Comparison of ENCODE assay signal across 26 cellular contexts in the genomic region with DNA sequence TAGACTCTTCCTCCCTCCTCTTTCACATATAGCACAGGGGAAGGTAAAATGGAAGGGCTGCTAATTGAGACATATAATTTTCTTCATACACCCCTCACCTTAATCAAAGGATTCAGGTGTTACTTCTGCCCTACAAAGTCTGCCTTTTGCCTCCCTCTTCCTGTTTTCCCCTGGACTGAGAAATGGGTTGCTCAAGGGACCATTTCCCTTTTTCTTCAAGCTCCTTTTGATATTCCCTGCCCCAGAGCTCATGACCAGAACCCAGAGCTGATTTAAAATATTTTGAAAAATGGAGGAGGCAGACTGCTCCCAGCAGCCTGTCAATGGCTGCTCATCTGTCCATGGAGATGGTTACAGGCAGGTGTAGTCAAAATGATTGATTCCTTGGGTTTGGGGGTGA. TPM values are rescaled to one million over a fixed set of nuclear protein-coding genes. Genes with fewer than 3 reads are reported as not detected.
DNase-seq lines count a peak whose midpoint lies in the region; TF ChIP-seq lines count a peak whose summit lies in the region.
"Had no signal": no experiment of that assay in that cellular context is flagged by ENCODE, and none has a peak within 500 bp of the region (broad histone marks: within the 10 kb centered on the region; RNA-seq: fewer than 3 reads in every experiment).

No MANE protein-coding gene starts in this region.

- H3K9me3 ChIP-seq in Loucy (ENCODE audit: insufficient read depth, low read depth, low read length) (no peaks in the 10 kb centered on the region), SK-N-SH (no peaks in the 10 kb centered on the region)
- H3K9me3 ChIP-seq: A549; BLaER1 treated with 17β-estradiol and CSF1 and Interleukin-3, amounts not matched to agents 10 nM and 100 nM; Caco-2; MG63 had no signal

- TF ChIP-seq RAD21 in SK-N-SH (IDR thresholded peaks at IDR 0.05; ENCODE audit: low read length): no peak

- H2AFZ ChIP-seq in Loucy (ENCODE audit: low read length) (peak overlapping the region; percentile 71; the same call in 1 of the 2 replicates), SK-N-SH (ENCODE audit: low read depth) (no peak overlapping the region)

- POLR2A ChIA-PET in MCF 10A (lab: Yijun Ruan, JAX) (interaction anchor here (0.6 kb wide), 1 partner anchor 38 kb away, joined by 3 read pairs; a partner anchor contains a TSS), SK-N-SH (lab: Yijun Ruan, JAX) (interaction anchor here (0.7 to 0.9 kb wide), 2 partner anchors 36 to 70 kb away, joined by 3 read pairs; no protein-coding TSS in a partner anchor)

- H3K4me1 Mint-ChIP-seq in MCF 10A (ENCODE audit: insufficient read depth, unreplicated experiment): no peaks in the 10 kb centered on the region

- H3K4me2 ChIP-seq in Loucy (ENCODE audit: low read depth, low read length, poor library complexity, severe bottlenecking) (no peak overlapping the region), SK-N-SH (no peak overlapping the region)
- H3K4me2 ChIP-seq: A549 had no signal

- H3K36me3 ChIP-seq in Loucy (ENCODE audit: insufficient read depth, low read length) (no peaks in the 10 kb centered on the region), SK-N-SH (replicated peaks in 1 of 2; ENCODE audit: control insufficient read depth in 1 of 2, insufficient read depth in 2 of 2, low read length in 1 of 2) (peaks cover 19 to 49% of the 10 kb centered on the region in 2 experiments)
- H3K36me3 ChIP-seq: BLaER1 treated with 17β-estradiol and CSF1 and Interleukin-3, amounts not matched to agents 10 nM and 100 nM; MG63 had no signal

- intact Hi-C loops in MCF 10A (cut with micrococcal nuclease): no loop called here

- peak; percentile 49 to 50 for DNase-seq in NOMO-1 (lab: John Stamatoyannopoulos, UW; ENCODE audit: unreplicated experiment in 2 of 2)
- peak; percentile 61 for DNase-seq in SIG-M5 treated with dmso at 0.1 percent for 504 hours (lab: John Stamatoyannopoulos, UW; ENCODE audit: unreplicated experiment)
- DNase-seq in medulla oblongata (ENCODE audit: extremely low spot score): peak; percentile 17
- no peak for DNase-seq in MCF 10A (ENCODE audit: unreplicated experiment)
- DNase-seq in NCI-H2081 (lab: John Stamatoyannopoulos, UW): no peak
- DNase-seq in NCI-H510A treated with DMSO at 0.1 percent for 48 hours (lab: John Stamatoyannopoulos, UW): no peak
- no peak for DNase-seq in SK-N-SH
- DNase-seq: Caco-2; CD4-positive, alpha-beta memory T cell; EL; GDM1; MG63; NCI-H1092 treated with DMSO at 0.1 percent for 48 hours; NCI-H1436 treated with DMSO at 0.1 percent for 48 hours; NCI-H1930; NCI-H446 treated with DMSO at 0.1 percent for 48 hours; NCI-H526 treated with DMSO at 0.1 percent for 48 hours; PC-3; SW 1271; T-helper 17 cell; T1000 had no signal

- BruUV-seq in MCF 10A (replicated peaks; lab: Mats Ljungman, UMichigan): no TSS peak

- TF ChIP-seq EP300 in SK-N-SH (IDR thresholded peaks at IDR 0.05; ENCODE audit: borderline replicate concordance in 1 of 2, low read depth in 1 of 2, low read length in 1 of 2): no peak

- no peaks in the 10 kb centered on the region for H3F3A ChIP-seq in Loucy (ENCODE audit: low read depth)
- H3F3A ChIP-seq in SK-N-SH (replicated peaks; ENCODE audit: insufficient read depth): no peaks in the 10 kb centered on the region

- no peaks in the 10 kb centered on the region for H3K27me3 Mint-ChIP-seq in MCF 10A (ENCODE audit: insufficient read depth, unreplicated experiment)

- no peak for TF ChIP-seq CTCF in Loucy (conservative IDR thresholded peaks at IDR 0.05; ENCODE audit: low read length)
- TF ChIP-seq CTCF in MCF 10A (IDR thresholded peaks at IDR 0.05; ENCODE audit: unreplicated experiment): no peak
- no peak for TF ChIP-seq CTCF in SK-N-SH (IDR thresholded peaks at IDR 0.05)

- H3K79me2 ChIP-seq in Loucy (ENCODE audit: insufficient read depth, low read length): no peaks in the 10 kb centered on the region
- H3K79me2 ChIP-seq in SK-N-SH (ENCODE audit: insufficient read depth): no peaks in the 10 kb centered on the region

- no peak overlapping the region for H3K4me3 Mint-ChIP-seq in MCF 10A (ENCODE audit: unreplicated experiment)
- H3K4me3 Mint-ChIP-seq: CD4-positive, alpha-beta memory T cell; T-helper 17 cell had no signal

- H3K9me3 Mint-ChIP-seq in MCF 10A (ENCODE audit: unreplicated experiment): no peaks in the 10 kb centered on the region

- H3K9me2 ChIP-seq in Loucy (replicated peaks; ENCODE audit: low read depth, low read length): no peaks in the 10 kb centered on the region
- H3K9me2 ChIP-seq in SK-N-SH: no peaks in the 10 kb centered on the region

- no peaks in the 10 kb centered on the region for H3K36me3 Mint-ChIP-seq in MCF 10A (ENCODE audit: insufficient read depth, unreplicated experiment)
- H3K36me3 Mint-ChIP-seq: CD4-positive, alpha-beta memory T cell had no signal

- H3K27ac ChIP-seq in SK-N-SH (ENCODE audit: low read depth in 2 of 2, low read length in 1 of 2): no peak overlapping the region
- H3K27ac ChIP-seq: A549; BLaER1 treated with 17β-estradiol and CSF1 and Interleukin-3, amounts not matched to agents 10 nM and 100 nM had no signal

- H3K27me3 ChIP-seq in Loucy (ENCODE audit: insufficient read depth, low read length, poor library complexity, severe bottlenecking): no peaks in the 10 kb centered on the region
- no peaks in the 10 kb centered on the region for H3K27me3 ChIP-seq in SK-N-SH (ENCODE audit: insufficient read depth)

- H4K20me1 ChIP-seq in Loucy (ENCODE audit: insufficient read depth, low read length, poor library complexity, severe bottlenecking) (no peaks in the 10 kb centered on the region), SK-N-SH (ENCODE audit: insufficient read depth) (no peaks in the 10 kb centered on the region)
- H4K20me1 ChIP-seq: BLaER1 treated with 17β-estradiol and CSF1 and Interleukin-3, amounts not matched to agents 10 nM and 100 nM had no signal

- CTCF ChIA-PET in MCF 10A (lab: Yijun Ruan, JAX): interaction anchor here (0.6 to 7.5 kb wide), 19 partner anchors 8 to 415 kb away, joined by 3 to 72 read pairs (median 5); a partner anchor contains a TSS
- CTCF ChIA-PET in SK-N-SH (lab: Yijun Ruan, JAX): interaction anchor here (1.2 to 7.6 kb wide), 17 partner anchors 9 to 1318 kb away, joined by 3 to 298 read pairs (median 27); a partner anchor contains a TSS

- H3K9ac ChIP-seq in Loucy (ENCODE audit: low read depth, low read length, poor library complexity, severe bottlenecking) (no peak overlapping the region), SK-N-SH (no peak overlapping the region)
- H3K9ac ChIP-seq: BLaER1 treated with 17β-estradiol and CSF1 and Interleukin-3, amounts not matched to agents 10 nM and 100 nM had no signal

- H3K27ac Mint-ChIP-seq in MCF 10A (ENCODE audit: low read depth, unreplicated experiment): no peak overlapping the region
- H3K27ac Mint-ChIP-seq: CD4-positive, alpha-beta memory T cell; T-helper 17 cell had no signal

- H3K4me1 ChIP-seq in Loucy (ENCODE audit: insufficient read depth, low read length, poor library complexity, severe bottlenecking) (peaks cover 10% of the 10 kb centered on the region), SK-N-SH (ENCODE audit: control insufficient read depth in 1 of 2, insufficient read depth in 2 of 2, low read depth in 1 of 2, low read length in 1 of 2) (no peaks in the 10 kb centered on the region)

- no peak overlapping the region for H3K4me3 ChIP-seq in Loucy (ENCODE audit: low read length, poor library complexity, severe bottlenecking)
- H3K4me3 ChIP-seq in SK-N-SH (ENCODE audit: low read depth in 2 of 2, low read length in 1 of 2): no peak overlapping the region
- H3K4me3 ChIP-seq: A549; BLaER1 treated with 17β-estradiol and CSF1 and Interleukin-3, amounts not matched to agents 10 nM and 100 nM; GM12878; MG63 had no signal

TF ChIP-seq in SK-N-SH, 30 proteins besides CTCF, POLR2A, EP300 and RAD21 (continues in another document):
- TF ChIP-seq, protein P1, sequence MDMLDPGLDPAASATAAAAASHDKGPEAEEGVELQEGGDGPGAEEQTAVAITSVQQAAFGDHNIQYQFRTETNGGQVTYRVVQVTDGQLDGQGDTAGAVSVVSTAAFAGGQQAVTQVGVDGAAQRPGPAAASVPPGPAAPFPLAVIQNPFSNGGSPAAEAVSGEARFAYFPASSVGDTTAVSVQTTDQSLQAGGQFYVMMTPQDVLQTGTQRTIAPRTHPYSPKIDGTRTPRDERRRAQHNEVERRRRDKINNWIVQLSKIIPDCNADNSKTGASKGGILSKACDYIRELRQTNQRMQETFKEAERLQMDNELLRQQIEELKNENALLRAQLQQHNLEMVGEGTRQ (IDR thresholded peaks at IDR 0.05; ENCODE audit: borderline replicate concordance, low read depth, low read length): no peak
- TF ChIP-seq TCF12 (IDR thresholded peaks at IDR 0.05) (no peak), TEAD4 (IDR thresholded peaks at IDR 0.05; ENCODE audit: borderline replicate concordance, insufficient read depth) (no peak), TAF1 (IDR thresholded peaks at IDR 0.05; ENCODE audit: borderline replicate concordance, low read depth, low read length) (no peak), RCOR1 (IDR thresholded peaks at IDR 0.05; ENCODE audit: low read length) (no peak), SIN3A (IDR thresholded peaks at IDR 0.05; ENCODE audit: borderline replicate concordance, low read depth, low read length) (no peak), FOXM1 (IDR thresholded peaks at IDR 0.05; ENCODE audit: low read depth) (no peak)

RNA-seq across cellular contexts. Expression of a gene that starts 6.3 kb away (rescaled TPM):
- total RNA-seq in MCF 10A (2022): 32.0 and 38.0 TPM in 2 replicates
- 34.2 and 40.1 TPM in 2 replicates for polyA plus RNA-seq in SK-N-SH (2012; rRNA removed)
- 35.5 and 40.3 TPM in 2 replicates for polyA plus RNA-seq in SK-N-SH (2012; cell fraction: cytosol; rRNA removed)
- 25.2 and 35.0 TPM in 2 replicates for polyA plus RNA-seq in SK-N-SH (2012; cell fraction: nucleus; rRNA removed)

RNA-seq across cellular contexts. Expression of a gene that starts 19.9 kb away (rescaled TPM):
- 1.7 and 2.0 TPM in 2 replicates for total RNA-seq in MCF 10A (2022)
- 61.2 and 62.6 TPM in 2 replicates for polyA plus RNA-seq in SK-N-SH (2012; rRNA removed)
- polyA plus RNA-seq in SK-N-SH (2012; cell fraction: cytosol; rRNA removed): 21.8 and 33.1 TPM in 2 replicates
- polyA plus RNA-seq in SK-N-SH (2012; cell fraction: nucleus; rRNA removed): 312 and 331 TPM in 2 replicates
- total RNA-seq: HT-29 had no signal

RNA-seq across cellular contexts. Expression of a gene that starts 26.5 kb away (rescaled TPM):
- total RNA-seq in MCF 10A (2022): 0.37 and 0.83 TPM in 2 replicates
- 48.1 and 51.6 TPM in 2 replicates for polyA plus RNA-seq in SK-N-SH (2012; rRNA removed)
- 39.3 and 41.6 TPM in 2 replicates for polyA plus RNA-seq in SK-N-SH (2012; cell fraction: cytosol; rRNA removed)
- polyA plus RNA-seq in SK-N-SH (2012; cell fraction: nucleus; rRNA removed): 220 and 239 TPM in 2 replicates
- polyA plus RNA-seq: CD4-positive, alpha-beta memory T cell had no signal

RNA-seq across cellular contexts. Expression of a gene that starts 34.8 kb away (rescaled TPM):
- total RNA-seq in MCF 10A (2022): 0.56 TPM in 2 replicates
- 6.2 and 8.9 TPM in 2 replicates for polyA plus RNA-seq in SK-N-SH (2012; rRNA removed)
- polyA plus RNA-seq in SK-N-SH (2012; cell fraction: cytosol; rRNA removed): 2.8 and 3.8 TPM in 2 replicates
- 32.0 and 36.4 TPM in 2 replicates for polyA plus RNA-seq in SK-N-SH (2012; cell fraction: nucleus; rRNA removed)
- total RNA-seq: HT-29, PC-3 had no signal
- polyA plus RNA-seq: CD4-positive, alpha-beta memory T cell had no signal

RNA-seq across cellular contexts. Expression of a gene that starts 37.7 kb away (rescaled TPM):
- 149 and 188 TPM in 2 replicates for total RNA-seq in MCF 10A (2022)
- polyA plus RNA-seq in SK-N-SH (2012; rRNA removed): 122 and 139 TPM in 2 replicates
- polyA plus RNA-seq in SK-N-SH (2012; cell fraction: cytosol; rRNA removed): 120 and 135 TPM in 2 replicates
- polyA plus RNA-seq in SK-N-SH (2012; cell fraction: nucleus; rRNA removed): 165 and 176 TPM in 2 replicates

Comparison
In these comparisons a context has a peak if more than half of its experiments do, and no peak if none do; other contexts are left out.
1. DNase-seq: peak in NOMO-1 (2 of 2), SIG-M5 treated with dmso at 0.1 percent for 504 hours (single experiment) and medulla oblongata (single experiment); none in MCF 10A (single experiment), NCI-H2081 (0 of 2), NCI-H510A treated with DMSO at 0.1 percent for 48 hours (single experiment) and SK-N-SH (single experiment).